ENCODE assay signal across 8 cellular contexts in the genomic region with DNA sequence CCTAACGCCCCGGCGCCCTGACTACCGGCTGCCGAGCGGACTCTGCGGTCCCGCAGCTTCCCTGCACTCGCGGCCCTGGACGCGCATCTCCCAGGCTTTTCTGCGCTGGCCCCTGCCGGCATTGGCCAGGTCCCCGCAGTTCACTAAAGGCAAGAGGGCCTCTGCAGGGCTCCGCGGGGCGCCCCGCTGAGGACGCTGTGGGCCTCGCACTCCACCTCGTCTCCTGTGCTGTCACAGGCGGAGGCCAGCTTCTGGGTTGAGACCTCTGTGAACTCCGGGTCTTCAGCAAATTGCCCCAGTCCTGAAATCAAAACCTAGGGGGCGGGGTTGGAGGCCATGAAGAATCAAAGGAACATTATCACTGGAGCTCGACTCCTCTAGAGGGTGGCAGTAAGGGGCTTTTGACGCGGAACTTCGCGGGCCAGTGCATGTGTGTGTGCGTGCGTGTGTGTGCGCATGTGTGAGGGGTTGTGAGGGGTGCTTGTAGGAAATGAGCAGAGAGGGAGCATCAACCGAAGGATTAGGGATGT.
DNase-seq lines count a peak whose midpoint lies in the region; ATAC-seq and TF ChIP-seq lines count a peak whose summit lies in the region.

No MANE protein-coding gene starts in this region.

- peak overlapping the region; percentile 63 for H3K4me3 Mint-ChIP-seq in activated CD8-positive, alpha-beta memory T cell treated with anti-CD3 and anti-CD28 coated beads, Interleukin-2, amount 10 ng/mL, durations not matched to agents 7 days and 5 days
- peak overlapping the region; percentile 93 for H3K4me3 Mint-ChIP-seq in type B pancreatic cell

- H3K9me3 ChIP-seq in endocrine pancreas (ENCODE audit: control insufficient read depth, low read length) (no peaks in the 10 kb centered on the region), muscle layer of duodenum (ENCODE audit: control insufficient read depth in 1 of 2, low read length in 2 of 2) (no peaks in the 10 kb centered on the region)

- H3K36me3 Mint-ChIP-seq in activated CD8-positive, alpha-beta memory T cell treated with anti-CD3 and anti-CD28 coated beads, Interleukin-2, amount 10 ng/mL, durations not matched to agents 7 days and 5 days: no peaks in the 10 kb centered on the region
- no peaks in the 10 kb centered on the region for H3K36me3 Mint-ChIP-seq in type B pancreatic cell

- DNase-seq in activated CD8-positive, alpha-beta memory T cell treated with anti-CD3 and anti-CD28 coated beads, Interleukin-2, amount 10 ng/mL, durations not matched to agents 7 days and 5 days: peak; percentile 46
- no peak for DNase-seq in activated CD8-positive, alpha-beta memory T cell treated with anti-CD3 and anti-CD28 coated beads for 24 hours
- peak; percentile 14 to 20 for DNase-seq in activated CD4-positive, alpha-beta T cell treated with anti-CD3 and anti-CD28 coated beads for 4 hours
- DNase-seq in type B pancreatic cell (ENCODE audit: extremely low spot score, unreplicated experiment) (no peak), AG08395 (ENCODE audit: low spot score) (no peak), NCI-H69 (lab: John Stamatoyannopoulos, UW) (no peak)

- H3K4me1 Mint-ChIP-seq in activated CD8-positive, alpha-beta memory T cell treated with anti-CD3 and anti-CD28 coated beads, Interleukin-2, amount 10 ng/mL, durations not matched to agents 7 days and 5 days: peaks cover 14% of the 10 kb centered on the region
- H3K4me1 Mint-ChIP-seq in type B pancreatic cell (ENCODE audit: unreplicated experiment): peaks cover 12% of the 10 kb centered on the region

- peak; percentile 63 for ATAC-seq in activated CD8-positive, alpha-beta memory T cell treated with anti-CD3 and anti-CD28 coated beads, Interleukin-2, amount 10 ng/mL, durations not matched to agents 7 days and 5 days

- H3K4me3 ChIP-seq in endocrine pancreas (ENCODE audit: control insufficient read depth, insufficient read depth, low read length) (peak overlapping the region; percentile 20), muscle layer of duodenum (ENCODE audit: low read depth in 1 of 2, low read length in 2 of 2) (peak overlapping the region; percentile 62 to 64)

- H3K27me3 Mint-ChIP-seq in activated CD8-positive, alpha-beta memory T cell treated with anti-CD3 and anti-CD28 coated beads, Interleukin-2, amount 10 ng/mL, durations not matched to agents 7 days and 5 days: peaks cover 56% of the 10 kb centered on the region
- peaks cover 42% of the 10 kb centered on the region for H3K27me3 Mint-ChIP-seq in type B pancreatic cell

- peak; percentile 45 for TF ChIP-seq CTCF in type B pancreatic cell (conservative IDR thresholded peaks at IDR 0.05)

- H3K27ac Mint-ChIP-seq in activated CD8-positive, alpha-beta memory T cell treated with anti-CD3 and anti-CD28 coated beads, Interleukin-2, amount 10 ng/mL, durations not matched to agents 7 days and 5 days: no peak overlapping the region
- peak overlapping the region; percentile 92 for H3K27ac Mint-ChIP-seq in type B pancreatic cell

- H3K27ac ChIP-seq in muscle layer of duodenum (ENCODE audit: low read length): no peak overlapping the region

- H3K36me3 ChIP-seq in endocrine pancreas (ENCODE audit: control insufficient read depth, insufficient read depth, low read length) (no peaks in the 10 kb centered on the region), muscle layer of duodenum (ENCODE audit: control insufficient read depth in 1 of 2, insufficient read depth in 2 of 2, low read length in 2 of 2) (no peaks in the 10 kb centered on the region)

- CTCF ChIA-PET in activated CD8-positive, alpha-beta memory T cell treated with anti-CD3 and anti-CD28 coated beads, Interleukin-2, amount 10 ng/mL, durations not matched to agents 7 days and 5 days (lab: Charles Lee): interaction anchor here (0.7 to 1.8 kb wide), 4 partner anchors 13 to 28 kb away, joined by 3 to 5 read pairs (median 4); no protein-coding TSS in a partner anchor

- H3K9ac ChIP-seq in endocrine pancreas (ENCODE audit: control insufficient read depth, insufficient read depth, low read length): peak overlapping the region; percentile 42

- H3K4me1 ChIP-seq in endocrine pancreas (ENCODE audit: control insufficient read depth, insufficient read depth, low read length) (no peaks in the 10 kb centered on the region), muscle layer of duodenum (ENCODE audit: control insufficient read depth in 1 of 2, insufficient read depth in 2 of 2, low read length in 2 of 2) (no peaks in the 10 kb centered on the region)

- H3K27me3 ChIP-seq in endocrine pancreas (ENCODE audit: control insufficient read depth, insufficient read depth, low read length) (no peaks in the 10 kb centered on the region), muscle layer of duodenum (ENCODE audit: low read depth, low read length) (no peaks in the 10 kb centered on the region)

- no peaks in the 10 kb centered on the region for H3K9me3 Mint-ChIP-seq in activated CD8-positive, alpha-beta memory T cell treated with anti-CD3 and anti-CD28 coated beads, Interleukin-2, amount 10 ng/mL, durations not matched to agents 7 days and 5 days (ENCODE audit: low read depth)
- no peaks in the 10 kb centered on the region for H3K9me3 Mint-ChIP-seq in type B pancreatic cell

Comparison
In these comparisons a context has a peak if more than half of its experiments do, and no peak if none do; other contexts are left out.
1. DNase-seq: peak in activated CD8-positive, alpha-beta memory T cell treated with anti-CD3 and anti-CD28 coated beads, Interleukin-2, amount 10 ng/mL, durations not matched to agents 7 days and 5 days (single experiment) and activated CD4-positive, alpha-beta T cell treated with anti-CD3 and anti-CD28 coated beads for 4 hours (2 of 2); none in activated CD8-positive, alpha-beta memory T cell treated with anti-CD3 and anti-CD28 coated beads for 24 hours (single experiment), type B pancreatic cell (single experiment), AG08395 (single experiment) and NCI-H69 (single experiment).